In genomic region chr19:1261512-1261862, GRCh38 we compare ENCODE assay signal across 8 cellular contexts. TPM values are rescaled to one million over a fixed set of nuclear protein-coding genes. Genes with fewer than 3 reads are reported as not detected.
DNase-seq lines count a peak whose midpoint lies in the region; ATAC-seq and TF ChIP-seq lines count a peak whose summit lies in the region.

No MANE protein-coding gene starts in this region.

- peak; percentile 18; the same call in 1 of the 2 replicates for TF ChIP-seq CTCF in AG04450 (IDR thresholded peaks at IDR 0.05; ENCODE audit: low read depth, low read length)

- H3K27me3 ChIP-seq in AG04450 (ENCODE audit: control insufficient read depth, insufficient read depth, low read length) (no peaks in the 10 kb centered on the region), layer of hippocampus (ENCODE audit: control insufficient read depth, insufficient read depth, low read length) (no peaks in the 10 kb centered on the region)

- whole genome bisulfite sequencing in adipose tissue, 3 donors, result 7 to 10% (median 10%) methylated on average over 15 to 16 of the region's 16 CpGs

- CTCF ChIA-PET in AG04450 (lab: Charles Lee), result interaction anchor here (1.5 kb wide), 1 partner anchor 17 kb away, joined by 6 read pairs; no protein-coding TSS in a partner anchor

- H3K9me3 ChIP-seq in AG04450 (ENCODE audit: control insufficient read depth, insufficient read depth, low read length), result no peaks in the 10 kb centered on the region; the same call in 1 of the 2 replicates

- POLR2A ChIA-PET in AG04450 (lab: Yijun Ruan, JAX), result interaction anchor here (0.6 to 2.9 kb wide), 5 partner anchors 8 to 20 kb away, joined by 3 to 34 read pairs (median 5); partner anchors contain the start of genes ATP5F1D, CIRBP and FAM174C

- no peak for ATAC-seq in GM21576 (IDR thresholded peaks at IDR 0.05; ENCODE audit: unreplicated experiment)

- H3K27ac ChIP-seq in AG04450 (ENCODE audit: low read depth, low read length) (peak overlapping the region; percentile 70), adipose tissue (ENCODE audit: low read depth, low read length) (peak overlapping the region; percentile 86), layer of hippocampus (ENCODE audit: low read depth, low read length) (peak overlapping the region; percentile 96), temporal lobe (ENCODE audit: low read depth, low read length) (peak overlapping the region; percentile 94)

- DNase-seq in AG04450 (ENCODE audit: low read depth, low spot score), result no peak
- peak; percentile 48 for DNase-seq in HK-2 (ENCODE audit: unreplicated experiment)
- no peak for DNase-seq in SHP77 treated with DMSO at 0.1 percent for 48 hours (lab: John Stamatoyannopoulos, UW)
- no peak for DNase-seq in HuH-7.5 (ENCODE audit: low spot score)

- H3K4me3 ChIP-seq in AG04450 (ENCODE audit: low read depth, low read length), result peak overlapping the region; percentile 66

RNA-seq across cellular contexts. Expression of gene CIRBP, which starts 7.6 kb away (rescaled TPM):
- polyA plus RNA-seq in AG04450 (2011; rRNA removed) (269 and 274 TPM in 2 replicates), adipose tissue (100 to 1,000 TPM; 346 to 568 (median 388) TPM)
- polyA minus RNA-seq in AG04450 (2011; rRNA and poly(A)+ RNA removed), result 121 and 143 TPM in 2 replicates
- 289 TPM for total RNA-seq in temporal lobe

RNA-seq across cellular contexts. Expression of gene MIDN, which starts 13.1 kb away (rescaled TPM):
- 6.6 and 10.6 TPM in 2 replicates for polyA plus RNA-seq in AG04450 (2011; rRNA removed)
- polyA minus RNA-seq in AG04450 (2011; rRNA and poly(A)+ RNA removed), result 16.1 and 21.3 TPM in 2 replicates
- polyA plus RNA-seq in adipose tissue, result 10 to 100 TPM; 22.8 to 95.5 (median 75.0) TPM
- 22.6 TPM for total RNA-seq in temporal lobe

RNA-seq across cellular contexts. Expression of gene FAM174C, which starts 13.8 kb away (rescaled TPM):
- polyA plus RNA-seq in AG04450 (2011; rRNA removed) (16.6 and 29.1 TPM in 2 replicates), adipose tissue (10 to 100 TPM; 44.9 to 75.8 (median 55.0) TPM)
- polyA minus RNA-seq in AG04450 (2011; rRNA and poly(A)+ RNA removed), result 3.8 and 4.7 TPM in 2 replicates
- 8.9 TPM for total RNA-seq in temporal lobe

RNA-seq across cellular contexts. Expression of gene ATP5F1D, which starts 19.9 kb away (rescaled TPM):
- polyA plus RNA-seq in AG04450 (2011; rRNA removed) (36.4 and 55.1 TPM in 2 replicates), adipose tissue (100 to 1,000 TPM; 217 to 303 (median 219) TPM)
- polyA minus RNA-seq in AG04450 (2011; rRNA and poly(A)+ RNA removed), result 19.4 and 21.4 TPM in 2 replicates
- total RNA-seq in temporal lobe, result 27.5 TPM

RNA-seq across cellular contexts. Expression of gene CBARP, which starts 23.7 kb away (rescaled TPM):
- 1.1 and 1.6 TPM in 2 replicates for polyA plus RNA-seq in AG04450 (2011; rRNA removed)
- polyA minus RNA-seq in AG04450 (2011; rRNA and poly(A)+ RNA removed), result 0.55 and 0.91 TPM in 2 replicates
- 1 to 10 TPM in 2 of 3 donors, under 1 TPM in 1; 0.20 to 4.3 (median 2.0) TPM for polyA plus RNA-seq in adipose tissue
- 6.4 TPM for total RNA-seq in temporal lobe
